1 cellular context compared by ENCODE assay signal in the genomic region with DNA sequence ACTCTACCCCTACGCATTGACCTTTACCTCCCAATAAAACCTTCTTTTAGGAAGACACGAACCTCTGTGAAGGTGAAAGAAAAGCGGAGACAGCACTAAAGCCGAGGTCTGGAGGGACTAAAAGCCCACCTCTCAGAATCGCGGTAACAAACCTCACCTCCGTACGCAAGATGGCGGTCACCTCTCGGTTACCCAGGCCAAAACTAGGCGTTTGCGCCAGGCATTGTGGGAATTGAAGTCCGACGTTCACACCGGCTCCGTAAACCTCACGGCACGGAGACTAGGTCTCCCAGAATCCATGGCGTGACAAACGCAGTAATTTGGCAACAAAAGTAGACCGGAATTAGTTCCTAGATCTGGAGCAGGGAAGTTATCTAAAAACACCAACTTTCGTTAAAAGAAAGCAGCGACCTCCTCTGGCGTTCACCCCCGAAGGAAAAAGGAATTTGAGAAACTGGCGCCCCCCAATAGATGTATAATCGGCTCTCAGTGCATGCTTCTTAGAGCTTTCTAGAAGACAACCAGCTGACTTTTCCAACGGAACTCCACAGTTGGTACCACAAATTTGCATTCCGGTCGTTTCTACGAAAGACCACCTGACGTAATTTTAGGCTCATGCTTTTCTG.
TF ChIP-seq lines count a peak whose summit lies in the region.

TSS of gene N4BP2L2 (minus strand) at position 175 of the 626 bp plus-strand sequence. CDS start 1,768 bp downstream, outside the sequence.

TF ChIP-seq in HepG2, 621 proteins besides CTCF, POLR2A, EP300 and RAD21 (continued from another document and continues in another):
- TF ChIP-seq TSC22D2 (CRISPR knock-in tag; IDR thresholded peaks at IDR 0.05; ENCODE audit: borderline replicate concordance) (no peak), ZSCAN5A (CRISPR knock-in tag; IDR thresholded peaks at IDR 0.05; ENCODE audit: borderline replicate concordance) (0 out of 2 replicates have a peak, but pooled peaks have one; percentile 16), HNF1B (CRISPR knock-in tag; IDR thresholded peaks at IDR 0.05) (peak; percentile 80; the same call in 1 of the 2 replicates), HOXD1 (CRISPR knock-in tag; IDR thresholded peaks at IDR 0.05) (no peak), MXD4 (CRISPR knock-in tag; IDR thresholded peaks at IDR 0.05) (peak; percentile 41; the same call in 1 of the 2 replicates), ZBTB21 (CRISPR knock-in tag; IDR thresholded peaks at IDR 0.05) (peak; percentile 11; the same call in 1 of the 2 replicates), ATRX (CRISPR knock-in tag; IDR thresholded peaks at IDR 0.05; ENCODE audit: borderline replicate concordance) (no peak), STAG1 (CRISPR knock-in tag; IDR thresholded peaks at IDR 0.05) (peak; percentile 69), ZNF556 (CRISPR knock-in tag; IDR thresholded peaks at IDR 0.05; ENCODE audit: borderline replicate concordance) (peak; percentile 45; the same call in 1 of the 2 replicates), KDM2A (CRISPR knock-in tag; IDR thresholded peaks at IDR 0.05; ENCODE audit: borderline replicate concordance, low read depth) (peak; percentile 75), FOXM1 (CRISPR knock-in tag; IDR thresholded peaks at IDR 0.05) (no peak), NBN (conservative IDR thresholded peaks at IDR 0.05) (no peak), DRAP1 (CRISPR knock-in tag; IDR thresholded peaks at IDR 0.05) (peak; percentile 95), JUN (CRISPR knock-in tag; IDR thresholded peaks at IDR 0.05) (0 out of 2 replicates have a peak, but pooled peaks have one; percentile 51), SALL1 (CRISPR knock-in tag; IDR thresholded peaks at IDR 0.05) (peak; percentile 77), ZNF784 (CRISPR knock-in tag; IDR thresholded peaks at IDR 0.05; ENCODE audit: borderline replicate concordance) (0 out of 2 replicates have a peak, but pooled peaks have one; percentile 30), ZNF788 (CRISPR knock-in tag; IDR thresholded peaks at IDR 0.05; ENCODE audit: borderline replicate concordance) (peak; percentile 88; the same call in 1 of the 2 replicates), ZNF160 (CRISPR knock-in tag; IDR thresholded peaks at IDR 0.05) (peak; percentile 90; the same call in 1 of the 2 replicates), RCOR2 (CRISPR knock-in tag; IDR thresholded peaks at IDR 0.05) (no peak; the same call in 1 of the 2 replicates), TFDP1 (CRISPR knock-in tag; IDR thresholded peaks at IDR 0.05; ENCODE audit: borderline replicate concordance) (peak; percentile 44; the same call in 1 of the 2 replicates), RFXANK (CRISPR knock-in tag; IDR thresholded peaks at IDR 0.05) (no peak), ZIK1 (CRISPR knock-in tag; IDR thresholded peaks at IDR 0.05; ENCODE audit: borderline replicate concordance, low read depth) (no peak), DR1 (CRISPR knock-in tag; IDR thresholded peaks at IDR 0.05) (peak; percentile 81), THYN1 (CRISPR knock-in tag; IDR thresholded peaks at IDR 0.05; ENCODE audit: borderline replicate concordance, low read depth) (no peak), ZFP90 (CRISPR knock-in tag; IDR thresholded peaks at IDR 0.05; ENCODE audit: borderline replicate concordance) (peak; percentile 59; the same call in 1 of the 2 replicates), ZNF230 (CRISPR knock-in tag; IDR thresholded peaks at IDR 0.05) (0 out of 2 replicates have a peak, but pooled peaks have one; percentile 45), PHF8 (CRISPR knock-in tag; IDR thresholded peaks at IDR 0.05) (peak; percentile 76), KDM5B (CRISPR knock-in tag; IDR thresholded peaks at IDR 0.05; ENCODE audit: borderline replicate concordance) (0 out of 2 replicates have a peak, but pooled peaks have one; percentile 23), PRDM10 (CRISPR knock-in tag; IDR thresholded peaks at IDR 0.05; ENCODE audit: low read depth) (peak; percentile 73), NFYB (CRISPR knock-in tag; IDR thresholded peaks at IDR 0.05) (0 out of 2 replicates have a peak, but pooled peaks have one; percentile 28), POGZ (CRISPR knock-in tag; IDR thresholded peaks at IDR 0.05) (peak; percentile 83)
- TF ChIP-seq, protein P1, sequence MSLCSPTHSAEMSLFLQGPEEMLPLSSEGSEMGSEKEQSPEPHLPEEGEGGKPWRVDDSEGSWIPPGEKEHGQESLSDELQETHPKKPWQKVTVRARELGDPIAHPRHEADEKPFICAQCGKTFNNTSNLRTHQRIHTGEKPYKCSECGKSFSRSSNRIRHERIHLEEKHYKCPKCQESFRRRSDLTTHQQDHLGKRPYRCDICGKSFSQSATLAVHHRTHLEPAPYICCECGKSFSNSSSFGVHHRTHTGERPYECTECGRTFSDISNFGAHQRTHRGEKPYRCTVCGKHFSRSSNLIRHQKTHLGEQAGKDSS (CRISPR knock-in tag; IDR thresholded peaks at IDR 0.05; ENCODE audit: borderline replicate concordance, low read depth): no peak
- TF ChIP-seq, protein P2, sequence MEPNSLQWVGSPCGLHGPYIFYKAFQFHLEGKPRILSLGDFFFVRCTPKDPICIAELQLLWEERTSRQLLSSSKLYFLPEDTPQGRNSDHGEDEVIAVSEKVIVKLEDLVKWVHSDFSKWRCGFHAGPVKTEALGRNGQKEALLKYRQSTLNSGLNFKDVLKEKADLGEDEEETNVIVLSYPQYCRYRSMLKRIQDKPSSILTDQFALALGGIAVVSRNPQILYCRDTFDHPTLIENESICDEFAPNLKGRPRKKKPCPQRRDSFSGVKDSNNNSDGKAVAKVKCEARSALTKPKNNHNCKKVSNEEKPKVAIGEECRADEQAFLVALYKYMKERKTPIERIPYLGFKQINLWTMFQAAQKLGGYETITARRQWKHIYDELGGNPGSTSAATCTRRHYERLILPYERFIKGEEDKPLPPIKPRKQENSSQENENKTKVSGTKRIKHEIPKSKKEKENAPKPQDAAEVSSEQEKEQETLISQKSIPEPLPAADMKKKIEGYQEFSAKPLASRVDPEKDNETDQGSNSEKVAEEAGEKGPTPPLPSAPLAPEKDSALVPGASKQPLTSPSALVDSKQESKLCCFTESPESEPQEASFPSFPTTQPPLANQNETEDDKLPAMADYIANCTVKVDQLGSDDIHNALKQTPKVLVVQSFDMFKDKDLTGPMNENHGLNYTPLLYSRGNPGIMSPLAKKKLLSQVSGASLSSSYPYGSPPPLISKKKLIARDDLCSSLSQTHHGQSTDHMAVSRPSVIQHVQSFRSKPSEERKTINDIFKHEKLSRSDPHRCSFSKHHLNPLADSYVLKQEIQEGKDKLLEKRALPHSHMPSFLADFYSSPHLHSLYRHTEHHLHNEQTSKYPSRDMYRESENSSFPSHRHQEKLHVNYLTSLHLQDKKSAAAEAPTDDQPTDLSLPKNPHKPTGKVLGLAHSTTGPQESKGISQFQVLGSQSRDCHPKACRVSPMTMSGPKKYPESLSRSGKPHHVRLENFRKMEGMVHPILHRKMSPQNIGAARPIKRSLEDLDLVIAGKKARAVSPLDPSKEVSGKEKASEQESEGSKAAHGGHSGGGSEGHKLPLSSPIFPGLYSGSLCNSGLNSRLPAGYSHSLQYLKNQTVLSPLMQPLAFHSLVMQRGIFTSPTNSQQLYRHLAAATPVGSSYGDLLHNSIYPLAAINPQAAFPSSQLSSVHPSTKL (CRISPR knock-in tag; IDR thresholded peaks at IDR 0.05): peak; percentile 31; the same call in 1 of the 2 replicates
- TF ChIP-seq, protein P3, sequence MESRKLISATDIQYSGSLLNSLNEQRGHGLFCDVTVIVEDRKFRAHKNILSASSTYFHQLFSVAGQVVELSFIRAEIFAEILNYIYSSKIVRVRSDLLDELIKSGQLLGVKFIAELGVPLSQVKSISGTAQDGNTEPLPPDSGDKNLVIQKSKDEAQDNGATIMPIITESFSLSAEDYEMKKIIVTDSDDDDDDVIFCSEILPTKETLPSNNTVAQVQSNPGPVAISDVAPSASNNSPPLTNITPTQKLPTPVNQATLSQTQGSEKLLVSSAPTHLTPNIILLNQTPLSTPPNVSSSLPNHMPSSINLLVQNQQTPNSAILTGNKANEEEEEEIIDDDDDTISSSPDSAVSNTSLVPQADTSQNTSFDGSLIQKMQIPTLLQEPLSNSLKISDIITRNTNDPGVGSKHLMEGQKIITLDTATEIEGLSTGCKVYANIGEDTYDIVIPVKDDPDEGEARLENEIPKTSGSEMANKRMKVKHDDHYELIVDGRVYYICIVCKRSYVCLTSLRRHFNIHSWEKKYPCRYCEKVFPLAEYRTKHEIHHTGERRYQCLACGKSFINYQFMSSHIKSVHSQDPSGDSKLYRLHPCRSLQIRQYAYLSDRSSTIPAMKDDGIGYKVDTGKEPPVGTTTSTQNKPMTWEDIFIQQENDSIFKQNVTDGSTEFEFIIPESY (CRISPR knock-in tag; IDR thresholded peaks at IDR 0.05): 0 out of 2 replicates have a peak, but pooled peaks have one; percentile 16
- TF ChIP-seq, protein P4, sequence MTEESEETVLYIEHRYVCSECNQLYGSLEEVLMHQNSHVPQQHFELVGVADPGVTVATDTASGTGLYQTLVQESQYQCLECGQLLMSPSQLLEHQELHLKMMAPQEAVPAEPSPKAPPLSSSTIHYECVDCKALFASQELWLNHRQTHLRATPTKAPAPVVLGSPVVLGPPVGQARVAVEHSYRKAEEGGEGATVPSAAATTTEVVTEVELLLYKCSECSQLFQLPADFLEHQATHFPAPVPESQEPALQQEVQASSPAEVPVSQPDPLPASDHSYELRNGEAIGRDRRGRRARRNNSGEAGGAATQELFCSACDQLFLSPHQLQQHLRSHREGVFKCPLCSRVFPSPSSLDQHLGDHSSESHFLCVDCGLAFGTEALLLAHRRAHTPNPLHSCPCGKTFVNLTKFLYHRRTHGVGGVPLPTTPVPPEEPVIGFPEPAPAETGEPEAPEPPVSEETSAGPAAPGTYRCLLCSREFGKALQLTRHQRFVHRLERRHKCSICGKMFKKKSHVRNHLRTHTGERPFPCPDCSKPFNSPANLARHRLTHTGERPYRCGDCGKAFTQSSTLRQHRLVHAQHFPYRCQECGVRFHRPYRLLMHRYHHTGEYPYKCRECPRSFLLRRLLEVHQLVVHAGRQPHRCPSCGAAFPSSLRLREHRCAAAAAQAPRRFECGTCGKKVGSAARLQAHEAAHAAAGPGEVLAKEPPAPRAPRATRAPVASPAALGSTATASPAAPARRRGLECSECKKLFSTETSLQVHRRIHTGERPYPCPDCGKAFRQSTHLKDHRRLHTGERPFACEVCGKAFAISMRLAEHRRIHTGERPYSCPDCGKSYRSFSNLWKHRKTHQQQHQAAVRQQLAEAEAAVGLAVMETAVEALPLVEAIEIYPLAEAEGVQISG (CRISPR knock-in tag; IDR thresholded peaks at IDR 0.05): peak; percentile 99
